20 cellular contexts compared by ENCODE assay signal in genomic region chr14:58626441-58626840, GRCh38. TPM values are rescaled to one million over a fixed set of nuclear protein-coding genes. Genes with fewer than 3 reads are reported as not detected.
A peak's percentile ranks its signal among the peaks of the same experiment; 100 is the strongest.
DNase-seq lines count a peak whose midpoint lies in the region; ATAC-seq and TF ChIP-seq lines count a peak whose summit lies in the region.
"Had no signal": no experiment of that assay in that cellular context is flagged by ENCODE, and none has a peak within 500 bp of the region (broad histone marks: within the 10 kb centered on the region; RNA-seq: fewer than 3 reads in every experiment).

No MANE protein-coding gene starts in this region.

- 23% methylated on average over 3 of the region's 3 CpGs for WGBS in HUES64

- H3K36me3 ChIP-seq in HUES64 (ENCODE audit: insufficient read depth, low read length) (no peaks in the 10 kb centered on the region), neural cell (ENCODE audit: insufficient read depth, low read length) (no peaks in the 10 kb centered on the region)
- no peaks in the 10 kb centered on the region for H3K36me3 ChIP-seq in CD8-positive, alpha-beta memory T cell (ENCODE audit: insufficient read depth, low read length)
- H3K36me3 ChIP-seq: left lung had no signal

- no peak for ATAC-seq in GM19397 (IDR thresholded peaks at IDR 0.05; ENCODE audit: unreplicated experiment)
- ATAC-seq: left lung; naive thymus-derived CD4-positive, alpha-beta T cell; psoas muscle had no signal

- DNase-seq in EH (ENCODE audit: low read depth): peak; percentile 86
- peak; percentile 21 for DNase-seq in choroid plexus epithelial cell (ENCODE audit: low read depth)
- no peak for DNase-seq in amygdala (lab: John Stamatoyannopoulos, UW)
- no peak for DNase-seq in CD8-positive, alpha-beta memory T cell
- no peak for DNase-seq in activated T-helper 1 cell treated with anti-CD3 and anti-CD28 coated beads, Interleukin-12 subunit alpha, Interleukin-12 subunit beta, Interleukin-2, Interleukin-4 antibody, amounts not matched to agents 30 ng/mL and 10 ng/mL and 1 ng/mL, durations not matched to agents 14 hours and 24 hours and 36 hours (ENCODE audit: low spot score)
- DNase-seq: activated CD4-positive, CD25-positive, alpha-beta regulatory T cell treated with anti-CD3 and anti-CD28 coated beads, Interleukin-2, amount 50 U/mL, for 72 hours; CD4-positive, alpha-beta T cell; cerebellar nuclear complex; left lung; naive thymus-derived CD4-positive, alpha-beta T cell; NCI-H1694; NCI-H446 treated with DMSO at 0.1 percent for 48 hours; psoas muscle; testis had no signal

- no peaks in the 10 kb centered on the region for H4K20me1 ChIP-seq in neural cell (ENCODE audit: insufficient read depth)

- H3K27me3 ChIP-seq in HUES64 (ENCODE audit: insufficient read depth, low read length) (peaks cover 6% of the 10 kb centered on the region; the same call in 1 of the 2 replicates), neural cell (ENCODE audit: insufficient read depth, low read depth, low read length) (no peaks in the 10 kb centered on the region)
- no peaks in the 10 kb centered on the region for H3K27me3 ChIP-seq in CD8-positive, alpha-beta memory T cell (ENCODE audit: insufficient read depth, low read length, poor library complexity, severe bottlenecking)
- H3K27me3 ChIP-seq: testis had no signal

- H3K36me3 Mint-ChIP-seq in CD8-positive, alpha-beta memory T cell: no peaks in the 10 kb centered on the region
- H3K36me3 Mint-ChIP-seq in activated T-helper 1 cell treated with anti-CD3 and anti-CD28 coated beads, Interleukin-12 subunit alpha, Interleukin-12 subunit beta, Interleukin-2, Interleukin-4 antibody, amounts not matched to agents 30 ng/mL and 10 ng/mL and 1 ng/mL, durations not matched to agents 14 hours and 24 hours and 36 hours (ENCODE audit: low read depth): no peaks in the 10 kb centered on the region
- H3K36me3 Mint-ChIP-seq: activated naive CD8-positive, alpha-beta T cell; naive thymus-derived CD4-positive, alpha-beta T cell had no signal

- no peaks in the 10 kb centered on the region for H3K4me1 Mint-ChIP-seq in CD8-positive, alpha-beta memory T cell
- H3K4me1 Mint-ChIP-seq in activated T-helper 1 cell treated with anti-CD3 and anti-CD28 coated beads, Interleukin-12 subunit alpha, Interleukin-12 subunit beta, Interleukin-2, Interleukin-4 antibody, amounts not matched to agents 30 ng/mL and 10 ng/mL and 1 ng/mL, durations not matched to agents 14 hours and 24 hours and 36 hours (ENCODE audit: low read depth): peaks cover 4% of the 10 kb centered on the region

- H3K9ac ChIP-seq in HUES64 (ENCODE audit: low read depth, low read length) (no peak overlapping the region), neural cell (ENCODE audit: low read length) (no peak overlapping the region)
- H3K9ac ChIP-seq: KMS-11 had no signal

- TF ChIP-seq EP300 in neural cell (conservative IDR thresholded peaks at IDR 0.05; ENCODE audit: poor library complexity, severe bottlenecking): peak; percentile 19

- no peak overlapping the region for H2AFZ ChIP-seq in neural cell (ENCODE audit: low read depth, low read length)
- H2AFZ ChIP-seq: hepatocyte had no signal

- POLR2A ChIA-PET in CD8-positive, alpha-beta memory T cell (lab: Charles Lee): no interaction called here

- intact Hi-C loops in activated T-helper 1 cell treated with anti-CD3 and anti-CD28 coated beads, Interleukin-12 subunit alpha, Interleukin-12 subunit beta, Interleukin-2, Interleukin-4 antibody, amounts not matched to agents 30 ng/mL and 10 ng/mL and 1 ng/mL, durations not matched to agents 14 hours and 24 hours and 36 hours (cut with micrococcal nuclease): no loop called here

- H3K27ac ChIP-seq in HUES64 (ENCODE audit: low read depth, low read length) (peak overlapping the region; percentile 6; the same call in 1 of the 2 replicates), neural cell (ENCODE audit: low read length) (peak overlapping the region; percentile 28)
- H3K27ac ChIP-seq in CD8-positive, alpha-beta memory T cell (ENCODE audit: low read depth, low read length): no peak overlapping the region
- H3K27ac ChIP-seq: hepatocyte, KMS-11, left lung, psoas muscle, testis had no signal

- no peaks in the 10 kb centered on the region for H3K9me2 ChIP-seq in neural cell (ENCODE audit: insufficient read depth, low read length)

- H3K79me2 ChIP-seq in neural cell (replicated peaks; ENCODE audit: insufficient read depth, low read length): no peaks in the 10 kb centered on the region
- H3K79me2 ChIP-seq: hepatocyte had no signal

- H3K27me3 Mint-ChIP-seq in CD8-positive, alpha-beta memory T cell: peaks cover 2 to 6% of the 10 kb centered on the region in 2 donors
- peaks cover 4% of the 10 kb centered on the region for H3K27me3 Mint-ChIP-seq in activated T-helper 1 cell treated with anti-CD3 and anti-CD28 coated beads, Interleukin-12 subunit alpha, Interleukin-12 subunit beta, Interleukin-2, Interleukin-4 antibody, amounts not matched to agents 30 ng/mL and 10 ng/mL and 1 ng/mL, durations not matched to agents 14 hours and 24 hours and 36 hours (ENCODE audit: insufficient read depth)
- H3K27me3 Mint-ChIP-seq: CD4-positive, alpha-beta T cell had no signal

- no peaks in the 10 kb centered on the region for H3K9me3 ChIP-seq in HUES64 (ENCODE audit: insufficient read depth, low read depth, low read length)
- H3K9me3 ChIP-seq in neural cell (ENCODE audit: low read length): no peaks in the 10 kb centered on the region
- no peaks in the 10 kb centered on the region for H3K9me3 ChIP-seq in CD8-positive, alpha-beta memory T cell (ENCODE audit: low read length)
- H3K9me3 ChIP-seq: left lung, psoas muscle, testis had no signal

- TF ChIP-seq CTCF in choroid plexus epithelial cell (conservative IDR thresholded peaks at IDR 0.05; ENCODE audit: low read depth, low read length) (no peak), neural cell (IDR thresholded peaks at IDR 0.05; ENCODE audit: poor library complexity, severe bottlenecking) (no peak)

- no peak for TF ChIP-seq RAD21 in neural cell (conservative IDR thresholded peaks at IDR 0.05)

- H3F3A ChIP-seq in neural cell (ENCODE audit: insufficient read depth, low read length, poor library complexity, severe bottlenecking): no peaks in the 10 kb centered on the region

- H3K27ac Mint-ChIP-seq in CD8-positive, alpha-beta memory T cell: no peak overlapping the region
- H3K27ac Mint-ChIP-seq in activated T-helper 1 cell treated with anti-CD3 and anti-CD28 coated beads, Interleukin-12 subunit alpha, Interleukin-12 subunit beta, Interleukin-2, Interleukin-4 antibody, amounts not matched to agents 30 ng/mL and 10 ng/mL and 1 ng/mL, durations not matched to agents 14 hours and 24 hours and 36 hours: no peak overlapping the region
- H3K27ac Mint-ChIP-seq: activated naive CD8-positive, alpha-beta T cell; CD4-positive, alpha-beta T cell; naive thymus-derived CD4-positive, alpha-beta T cell had no signal

- H3K9me3 Mint-ChIP-seq in CD8-positive, alpha-beta memory T cell: no peaks in the 10 kb centered on the region
- no peaks in the 10 kb centered on the region for H3K9me3 Mint-ChIP-seq in activated T-helper 1 cell treated with anti-CD3 and anti-CD28 coated beads, Interleukin-12 subunit alpha, Interleukin-12 subunit beta, Interleukin-2, Interleukin-4 antibody, amounts not matched to agents 30 ng/mL and 10 ng/mL and 1 ng/mL, durations not matched to agents 14 hours and 24 hours and 36 hours
- H3K9me3 Mint-ChIP-seq: CD4-positive, alpha-beta T cell; naive thymus-derived CD4-positive, alpha-beta T cell had no signal

- no peak overlapping the region for H3K4me3 Mint-ChIP-seq in CD8-positive, alpha-beta memory T cell
- no peak overlapping the region for H3K4me3 Mint-ChIP-seq in activated T-helper 1 cell treated with anti-CD3 and anti-CD28 coated beads, Interleukin-12 subunit alpha, Interleukin-12 subunit beta, Interleukin-2, Interleukin-4 antibody, amounts not matched to agents 30 ng/mL and 10 ng/mL and 1 ng/mL, durations not matched to agents 14 hours and 24 hours and 36 hours
- H3K4me3 Mint-ChIP-seq: activated naive CD8-positive, alpha-beta T cell; CD4-positive, alpha-beta T cell; naive thymus-derived CD4-positive, alpha-beta T cell had no signal

- H3K4me3 ChIP-seq in HUES64 (ENCODE audit: low read length) (no peak overlapping the region), choroid plexus epithelial cell (ENCODE audit: low read depth, low read length) (no peak overlapping the region), neural cell (ENCODE audit: low read length) (no peak overlapping the region)
- no peak overlapping the region for H3K4me3 ChIP-seq in CD8-positive, alpha-beta memory T cell (ENCODE audit: low read length)
- H3K4me3 ChIP-seq: hepatocyte, left lung, psoas muscle, testis had no signal

- peak overlapping the region; percentile 9 for H3K4me2 ChIP-seq in neural cell (ENCODE audit: low read length)
- H3K4me2 ChIP-seq: hepatocyte, KMS-11 had no signal

- H3K4me1 ChIP-seq in HUES64 (ENCODE audit: insufficient read depth, low read length): peaks cover 62% of the 10 kb centered on the region
- peaks cover 5% of the 10 kb centered on the region for H3K4me1 ChIP-seq in CD8-positive, alpha-beta memory T cell (ENCODE audit: insufficient read depth, low read length)
- H3K4me1 ChIP-seq: left lung, psoas muscle, testis had no signal

- CTCF ChIA-PET in CD8-positive, alpha-beta memory T cell (lab: Charles Lee): no interaction called here

TF ChIP-seq in neural cell, 6 proteins besides CTCF, POLR2A, EP300 and RAD21 (continues in another document):
- TF ChIP-seq TAF1 (IDR thresholded peaks at IDR 0.05; ENCODE audit: low read depth): no peak
- no peak for TF ChIP-seq EZH2 (IDR thresholded peaks at IDR 0.05; ENCODE audit: borderline replicate concordance, insufficient read depth, low read length, poor library complexity, severe bottlenecking)
- TF ChIP-seq POLR2AphosphoS5 (IDR thresholded peaks at IDR 0.05): peak; percentile 20
- no peak for TF ChIP-seq MXI1 (conservative IDR thresholded peaks at IDR 0.05; ENCODE audit: poor library complexity, severe bottlenecking)
- no peak for TF ChIP-seq SMC3 (conservative IDR thresholded peaks at IDR 0.05; ENCODE audit: poor library complexity)

RNA-seq across cellular contexts. Expression of gene DACT1, which starts 11.3 kb away (rescaled TPM):
- polyA plus RNA-seq in HUES64 (2013, experiment 1 of 2): 23.0 TPM
- 39.7 TPM for polyA plus RNA-seq in HUES64 (2013, experiment 2 of 2)
- polyA plus RNA-seq in neural cell: 125 TPM in 2 replicates
- 168 and 170 TPM in 2 replicates for polyA minus RNA-seq in neural cell
- total RNA-seq in CD8-positive, alpha-beta memory T cell: under 1 TPM; 0.15 to 0.42 TPM
- 0.12 TPM for polyA plus RNA-seq in CD8-positive, alpha-beta memory T cell
- 1.6 and 2.3 TPM in 2 replicates for total RNA-seq in activated T-helper 1 cell treated with anti-CD3 and anti-CD28 coated beads, Interleukin-12 subunit alpha, Interleukin-12 subunit beta, Interleukin-2, Interleukin-4 antibody, amounts not matched to agents 30 ng/mL and 10 ng/mL and 1 ng/mL, durations not matched to agents 14 hours and 24 hours and 36 hours

Comparison
In these comparisons a context has a peak if more than half of its experiments do, and no peak if none do; other contexts are left out.
1. DNase-seq: peak in EH (single experiment) and choroid plexus epithelial cell (single experiment); none in amygdala (0 of 56), CD8-positive, alpha-beta memory T cell (0 of 5) and activated T-helper 1 cell treated with anti-CD3 and anti-CD28 coated beads, Interleukin-12 subunit alpha, Interleukin-12 subunit beta, Interleukin-2, Interleukin-4 antibody, amounts not matched to agents 30 ng/mL and 10 ng/mL and 1 ng/mL, durations not matched to agents 14 hours and 24 hours and 36 hours (single experiment).